8 cellular contexts compared by ENCODE assay signal in the genomic region with DNA sequence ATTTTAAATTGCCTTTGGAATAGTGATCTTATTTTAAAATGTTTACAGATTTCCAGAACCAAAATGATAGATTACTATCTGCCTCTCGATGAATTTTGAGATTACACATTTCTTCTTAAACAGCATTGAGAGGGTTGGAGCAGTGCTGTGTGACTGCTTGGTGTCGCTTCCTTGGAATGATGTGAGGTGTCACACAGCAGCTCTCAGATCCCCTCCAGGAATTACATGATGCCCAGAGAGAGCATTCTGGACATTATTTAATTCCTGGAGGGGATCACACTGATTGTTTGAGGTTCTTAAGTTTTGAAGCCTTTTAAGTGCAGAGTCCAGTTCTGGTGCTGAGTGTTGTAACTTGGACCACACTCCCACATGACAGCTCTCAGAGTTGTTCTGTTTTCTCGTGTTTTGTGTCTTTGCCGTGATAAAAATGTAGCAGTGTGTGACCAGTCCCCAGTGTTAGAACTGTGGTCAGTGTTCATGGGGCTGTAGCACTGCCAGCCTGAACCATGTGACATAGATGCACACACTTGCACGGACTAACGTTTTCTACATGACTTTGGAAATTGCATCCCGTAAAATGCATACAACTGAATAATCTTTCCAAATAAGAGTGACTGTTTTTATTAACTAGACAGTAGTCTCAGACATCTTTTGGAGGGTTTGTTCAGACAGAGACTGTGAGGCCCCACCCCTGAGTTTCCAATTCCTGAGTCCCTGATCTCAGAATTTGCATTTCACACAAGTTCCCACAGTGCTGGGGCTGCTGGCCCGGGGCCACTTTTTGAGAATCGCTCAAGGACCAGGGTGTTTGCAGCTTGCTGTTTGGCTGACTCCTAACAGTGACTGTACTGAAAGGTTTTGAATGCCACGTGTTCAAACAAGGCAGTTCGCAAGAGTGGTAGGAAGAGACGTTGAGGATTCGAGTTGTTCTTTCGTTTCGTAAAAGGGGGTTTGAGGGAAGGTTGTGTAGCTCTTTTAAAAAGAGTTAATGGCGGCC. TPM values are rescaled to one million over a fixed set of nuclear protein-coding genes. Genes with fewer than 3 reads are reported as not detected.
A peak's percentile ranks its signal among the peaks of the same experiment; 100 is the strongest.
DNase-seq lines count a peak whose midpoint lies in the region; ATAC-seq and TF ChIP-seq lines count a peak whose summit lies in the region.

No MANE protein-coding gene starts in this region.

- WGBS in psoas muscle, 3 donors: 71 to 79% (median 78%) methylated on average over 16 of the region's 16 CpGs

- H3K27me3 ChIP-seq in GM06990 (replicated peaks; ENCODE audit: control insufficient read depth, insufficient read depth, low read length): no peaks in the 10 kb centered on the region
- H3K27me3 ChIP-seq in ascending aorta: no peaks in the 10 kb centered on the region
- H3K27me3 ChIP-seq in psoas muscle (ENCODE audit: insufficient read depth in 3 of 3, low read length in 2 of 3): no peaks in the 10 kb centered on the region

- intact Hi-C loops in ascending aorta (cut with DNase I): no loop called here
- intact Hi-C loops in psoas muscle (cut with DNase I): loop anchor here in 1 of 2 donors (5.0 kb wide), 1 partner anchor 37 kb away; no protein-coding TSS in a partner anchor

- DNase-seq in GM06990 (ENCODE audit: extremely low read depth, insufficient read length) (no peak), ascending aorta (ENCODE audit: low spot score in 2 of 2) (no peak), midbrain (lab: John Stamatoyannopoulos, UW) (peak; percentile 59), T-helper 1 cell (no peak), psoas muscle (no peak)

- H3K9me3 ChIP-seq in ascending aorta (no peaks in the 10 kb centered on the region), psoas muscle (no peaks in the 10 kb centered on the region)

- H3K4me1 ChIP-seq in ascending aorta (peaks cover 6 to 10% of the 10 kb centered on the region in 2 donors), psoas muscle (peaks cover 28% of the 10 kb centered on the region)

- TF ChIP-seq CTCF in GM06990 (IDR thresholded peaks at IDR 0.05; ENCODE audit: insufficient read depth, low read length, poor library complexity, severe bottlenecking) (no peak), ascending aorta (IDR thresholded peaks at IDR 0.05) (no peak), psoas muscle (IDR thresholded peaks at IDR 0.05) (no peak)

- ATAC-seq in GM21447 (IDR thresholded peaks at IDR 0.05; ENCODE audit: unreplicated experiment): peak; percentile 57
- ATAC-seq in HG03457 (IDR thresholded peaks at IDR 0.05; ENCODE audit: unreplicated experiment): no peak
- ATAC-seq in activated CD4-positive, CD25-positive, alpha-beta regulatory T cell treated with anti-CD3 and anti-CD28 coated beads, Interleukin-2, amount 50 U/mL, for 24 hours: no peak
- no peak for ATAC-seq in psoas muscle

- H3K36me3 ChIP-seq in GM06990 (ENCODE audit: control insufficient read depth, insufficient read depth, low read length) (peaks cover 11% of the 10 kb centered on the region), ascending aorta (peaks cover 59 to 74% of the 10 kb centered on the region in 2 donors), psoas muscle (ENCODE audit: insufficient read depth in 1 of 2, low read depth in 1 of 2) (peaks cover 7 to 96% of the 10 kb centered on the region in 2 donors)

- H3K27ac ChIP-seq in ascending aorta (peak overlapping the region; percentile 37 to 66), psoas muscle (no peak overlapping the region)

- H3K4me3 ChIP-seq in GM06990 (replicated peaks; ENCODE audit: low read depth, low read length) (peak overlapping the region; percentile 15; the same call in 1 of the 2 replicates), ascending aorta (peak overlapping the region in 1 of 2 donors; percentile 38), psoas muscle (no peak overlapping the region)

RNA-seq across cellular contexts. Expression of a gene that starts 26.0 kb away (rescaled TPM):
- 9.0 TPM for total RNA-seq in ascending aorta
- 1 to 10 TPM; 1.1 to 2.5 (median 1.4) TPM for total RNA-seq in psoas muscle
- polyA plus RNA-seq in psoas muscle: 1 to 10 TPM in 2 of 3 donors, under 1 TPM in 1; 1.00 to 2.5 (median 1.8) TPM

RNA-seq across cellular contexts. Expression of a gene that starts 26.4 kb away (rescaled TPM):
- total RNA-seq in ascending aorta (219 TPM), psoas muscle (10 to 100 TPM; 14.3 to 27.1 (median 20.8) TPM)
- polyA plus RNA-seq in psoas muscle: 10 to 100 TPM; 14.0 to 21.7 (median 16.9) TPM
